23 cellular contexts compared by ENCODE assay signal in genomic region chr6:108957221-108957620, GRCh38.
"Had no signal": no experiment of that assay in that cellular context is flagged by ENCODE, and none has a peak within 500 bp of the region (broad histone marks: within the 10 kb centered on the region; RNA-seq: fewer than 3 reads in every experiment).

No MANE protein-coding gene starts in this region.

- H3K9me3 Mint-ChIP-seq: activated naive CD4-positive, alpha-beta T cell treated with anti-CD3 and anti-CD28 coated beads for 36 hours; activated T-helper 1 cell treated with anti-CD3 and anti-CD28 coated beads, Interleukin-12 subunit alpha, Interleukin-12 subunit beta, Interleukin-2, Interleukin-4 antibody, amounts not matched to agents 30 ng/mL and 10 ng/mL and 1 ng/mL, durations not matched to agents 14 hours and 24 hours and 36 hours; nephron had no signal

- H3K4me3 Mint-ChIP-seq: activated CD4-positive, alpha-beta T cell treated with anti-CD3 and anti-CD28 coated beads for 36 hours; activated naive CD4-positive, alpha-beta T cell treated with anti-CD3 and anti-CD28 coated beads for 36 hours; activated T-helper 1 cell treated with anti-CD3 and anti-CD28 coated beads, Interleukin-12 subunit alpha, Interleukin-12 subunit beta, Interleukin-2, Interleukin-4 antibody, amounts not matched to agents 30 ng/mL and 10 ng/mL and 1 ng/mL, durations not matched to agents 14 hours and 24 hours and 36 hours; nephron had no signal

- ATAC-seq: activated CD4-positive, alpha-beta T cell treated with anti-CD3 and anti-CD28 coated beads for 36 hours; pancreas; psoas muscle had no signal

- H3K27me3 ChIP-seq: breast epithelium, esophagus squamous epithelium, heart right ventricle, pancreas, suprapubic skin, tibial nerve had no signal

- H3K36me3 ChIP-seq: breast epithelium, esophagus squamous epithelium, heart right ventricle, pancreas, suprapubic skin, tibial nerve had no signal

- H3K27ac ChIP-seq: breast epithelium, epithelial cell of prostate, esophagus squamous epithelium, heart right ventricle, pancreas, psoas muscle, suprapubic skin, tibial nerve had no signal

- H3K4me1 ChIP-seq: breast epithelium, pancreas had no signal

- H3K27me3 Mint-ChIP-seq: activated CD4-positive, alpha-beta T cell treated with anti-CD3 and anti-CD28 coated beads for 36 hours had no signal

- H3K4me1 Mint-ChIP-seq: nephron had no signal

- H3K4me3 ChIP-seq: breast epithelium, esophagus squamous epithelium, heart right ventricle, lung, pancreas, psoas muscle, suprapubic skin, tibial nerve had no signal

- H3K9me3 ChIP-seq: breast epithelium, esophagus squamous epithelium, heart right ventricle, pancreas, psoas muscle, suprapubic skin, tibial nerve had no signal

- DNase-seq: activated CD4-positive, alpha-beta T cell treated with anti-CD3 and anti-CD28 coated beads for 36 hours; activated CD4-positive, CD25-positive, alpha-beta regulatory T cell; activated CD8-positive, alpha-beta memory T cell treated with anti-CD3 and anti-CD28 coated beads for 24 hours; activated effector memory CD4-positive, alpha-beta T cell treated with anti-CD3 and anti-CD28 coated beads, Interleukin-2, amount 50 U/mL, for 16 hours; activated naive CD4-positive, alpha-beta T cell treated with anti-CD3 and anti-CD28 coated beads for 36 hours; central memory CD4-positive, alpha-beta T cell; dermis blood vessel endothelial cell; effector CD4-positive, alpha-beta T cell; esophagus squamous epithelium; foreskin melanocyte; heart right ventricle; pancreas; psoas muscle; stimulated activated CD4-positive, alpha-beta T cell treated with anti-CD3 and anti-CD28 coated beads, Interleukin-15, amount 100 ng/mL, for 24 hours; stimulated activated CD4-positive, alpha-beta T cell treated with anti-CD3 and anti-CD28 coated beads, Interleukin-2, amount 100 ng/mL, for 24 hours; stimulated activated naive CD4-positive, alpha-beta T cell had no signal

- H3K27ac Mint-ChIP-seq: activated CD4-positive, alpha-beta T cell treated with anti-CD3 and anti-CD28 coated beads for 36 hours; activated naive CD4-positive, alpha-beta T cell treated with anti-CD3 and anti-CD28 coated beads for 36 hours; activated T-helper 1 cell treated with anti-CD3 and anti-CD28 coated beads, Interleukin-12 subunit alpha, Interleukin-12 subunit beta, Interleukin-2, Interleukin-4 antibody, amounts not matched to agents 30 ng/mL and 10 ng/mL and 1 ng/mL, durations not matched to agents 14 hours and 24 hours and 36 hours; nephron had no signal
